ENCODE assay signal across 8 cellular contexts in genomic region chr21:45644041-45644906, GRCh38. TPM values are rescaled to one million over a fixed set of nuclear protein-coding genes. Genes with fewer than 3 reads are reported as not detected.
DNase-seq lines count a peak whose midpoint lies in the region; ATAC-seq and TF ChIP-seq lines count a peak whose summit lies in the region.

No MANE protein-coding gene starts in this region.

- no peaks in the 10 kb centered on the region for H3K36me3 ChIP-seq in skeletal muscle satellite cell (ENCODE audit: insufficient read depth, low read length)

- intact Hi-C loops in Right ventricle myocardium superior (cut with DNase I), result no loop called here
- intact Hi-C loops in cardiac septum (cut with DNase I), result no loop called here

- DNase-seq in Right ventricle myocardium superior, result peak; percentile 46
- DNase-seq in cardiac septum (ENCODE audit: low spot score), result no peak
- DNase-seq in T-cell, result peak in 7 of 34 experiments; percentile 8 to 31 (median 19)
- DNase-seq in fibroblast of pulmonary artery (ENCODE audit: low read depth), result peak; percentile 11
- DNase-seq in anterior cingulate cortex (lab: John Stamatoyannopoulos, UW), result no peak
- DNase-seq in ureter (ENCODE audit: low spot score), result no peak
- DNase-seq in HPDE6-E6E7 (ENCODE audit: extremely low spot score), result no peak

- peak overlapping the region; percentile 67 to 78 (median 71) for H3K4me3 Mint-ChIP-seq in T-cell

- H3K9me3 ChIP-seq in skeletal muscle satellite cell (replicated peaks; ENCODE audit: low read length), result no peaks in the 10 kb centered on the region

- peak overlapping the region; percentile 63 for H3K4me3 ChIP-seq in fibroblast of pulmonary artery (replicated peaks; ENCODE audit: low read depth, low read length)
- peak overlapping the region; percentile 67 for H3K4me3 ChIP-seq in skeletal muscle satellite cell (ENCODE audit: low read length)

- peaks cover 39% of the 10 kb centered on the region for H3K27me3 ChIP-seq in skeletal muscle satellite cell (ENCODE audit: control insufficient read depth, insufficient read depth, low read length)

- POLR2A ChIA-PET in T-cell (lab: Charles Lee), result interaction anchor here in 1 of 2 donors (0.6 kb wide), 1 partner anchor 52 kb away, joined by 3 read pairs; no protein-coding TSS in a partner anchor

- peak overlapping the region; percentile 66 for H3K9ac ChIP-seq in skeletal muscle satellite cell (ENCODE audit: low read depth, low read length)

- H3K36me3 Mint-ChIP-seq in T-cell, result peaks cover 3% of the 10 kb centered on the region

- H3K4me1 Mint-ChIP-seq in T-cell, result peaks cover 29 to 35% (median 29%) of the 10 kb centered on the region in 3 donors

- H3K27ac Mint-ChIP-seq in T-cell, result no peak overlapping the region

- CTCF ChIA-PET in T-cell (lab: Charles Lee), result no interaction called here

- peaks cover 2 to 4% (median 3%) of the 10 kb centered on the region in 3 donors for H3K9me3 Mint-ChIP-seq in T-cell

- ATAC-seq in Right ventricle myocardium superior (ENCODE audit: poor library complexity) (no peak), T-cell (replicated peaks in 1 of 4) (no peak)

- TF ChIP-seq CTCF in fibroblast of pulmonary artery (IDR thresholded peaks at IDR 0.05; ENCODE audit: low read length, missing control alignments), result no peak

- peaks cover 20% of the 10 kb centered on the region for H3K4me1 ChIP-seq in skeletal muscle satellite cell (ENCODE audit: control insufficient read depth, insufficient read depth, low read length)

- peak overlapping the region; percentile 84 for H3K4me2 ChIP-seq in skeletal muscle satellite cell (ENCODE audit: low read length)

- peaks cover 3 to 32% of the 10 kb centered on the region in 2 donors for H3K27me3 Mint-ChIP-seq in T-cell

RNA-seq across cellular contexts. Expression of gene PCBP3, which starts 0.7 kb away (rescaled TPM):
- total RNA-seq in Right ventricle myocardium superior, result 2.0 TPM
- 4.9 TPM for total RNA-seq in cardiac septum
- 1 to 10 TPM; 1.5 to 4.2 (median 2.8) TPM for total RNA-seq in T-cell
- total RNA-seq in skeletal muscle satellite cell (2012; rRNA removed), result 7.9 and 15.9 TPM in 2 replicates
- total RNA-seq in ureter, result 7.1 TPM

Comparison
In these comparisons a context has a peak if more than half of its experiments do, and no peak if none do; other contexts are left out.
1. DNase-seq: peak in Right ventricle myocardium superior (single experiment) and fibroblast of pulmonary artery (single experiment); none in cardiac septum (single experiment), anterior cingulate cortex (0 of 58), ureter (single experiment) and HPDE6-E6E7 (single experiment).